Comparison of ENCODE assay signal across 9 cellular contexts in the genomic region with DNA sequence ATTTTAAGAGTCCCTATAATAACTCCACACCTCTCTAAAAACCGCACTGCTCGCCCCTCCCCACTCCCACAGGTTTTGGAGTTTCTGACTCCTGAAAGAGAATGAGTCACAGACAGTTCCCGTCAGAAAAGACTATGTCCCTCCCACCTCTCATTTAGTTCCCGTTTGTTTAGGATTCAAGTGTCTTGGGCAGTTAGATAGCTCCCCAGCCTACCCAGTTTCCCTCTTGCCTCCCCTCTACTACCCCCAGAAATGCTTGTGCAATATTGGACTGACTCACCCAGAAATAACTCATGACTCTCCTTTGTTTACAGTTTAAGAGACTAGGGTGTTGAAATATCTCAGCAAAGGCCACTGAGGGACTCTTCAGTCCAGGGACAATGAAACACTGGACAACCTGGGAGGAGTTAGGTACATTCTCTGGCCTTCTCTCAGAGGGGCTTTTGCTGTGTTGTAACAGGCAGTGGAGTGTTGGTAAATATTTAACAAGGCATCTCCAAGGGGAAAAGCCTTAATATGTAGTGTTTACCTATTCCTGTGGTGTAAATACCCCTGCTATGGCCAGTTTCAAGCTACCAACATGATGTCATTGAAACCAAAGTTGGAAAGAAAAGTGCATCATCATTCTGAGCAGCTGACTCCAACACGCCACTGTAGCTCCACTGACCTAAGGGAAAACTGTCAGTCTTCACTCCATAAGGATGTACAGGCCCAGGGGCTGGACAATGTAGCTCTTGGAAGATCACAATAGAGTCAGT.
DNase-seq lines count a peak whose midpoint lies in the region; ATAC-seq and TF ChIP-seq lines count a peak whose summit lies in the region.
"Had no signal": no experiment of that assay in that cellular context is flagged by ENCODE, and none has a peak within 500 bp of the region (broad histone marks: within the 10 kb centered on the region; RNA-seq: fewer than 3 reads in every experiment).

No MANE protein-coding gene starts in this region.

- TF ChIP-seq CTCF in GM12864 (IDR thresholded peaks at IDR 0.05; ENCODE audit: low read depth, low read length, missing control alignments) (no peak), PC-9 (conservative IDR thresholded peaks at IDR 0.05) (no peak), gastroesophageal sphincter (IDR thresholded peaks at IDR 0.05) (no peak), progenitor cell of endocrine pancreas (IDR thresholded peaks at IDR 0.05; ENCODE audit: unreplicated experiment) (no peak)

- H3K36me3 Mint-ChIP-seq in activated T-helper 2 cell treated with anti-CD3 and anti-CD28 coated beads, Interferon-gamma antibody, Interleukin-2, Interleukin-4, amounts not matched to agents 10 μg/mL and 5 μg/mL and 100 μg/mL, durations not matched to agents 14 hours and 24 hours and 36 hours (ENCODE audit: low read depth), result peaks cover 6% of the 10 kb centered on the region
- H3K36me3 Mint-ChIP-seq in progenitor cell of endocrine pancreas (ENCODE audit: insufficient read depth), result peaks cover 7% of the 10 kb centered on the region

- peak overlapping the region; percentile 98 for H3K27ac ChIP-seq in PC-9
- peak overlapping the region; percentile 85 to 99 (median 95) for H3K27ac ChIP-seq in gastroesophageal sphincter
- H3K27ac ChIP-seq: VCaP had no signal

- no peak overlapping the region for H2AFZ ChIP-seq in PC-9

- H3K36me3 ChIP-seq in PC-9 (ENCODE audit: low read depth), result no peaks in the 10 kb centered on the region
- no peaks in the 10 kb centered on the region for H3K36me3 ChIP-seq in gastroesophageal sphincter

- no peak overlapping the region for H3K4me3 ChIP-seq in GM12864 (ENCODE audit: low read depth, low read length)
- no peak overlapping the region; the same call in 1 of the 2 replicates for H3K4me3 ChIP-seq in PC-9
- H3K4me3 ChIP-seq in gastroesophageal sphincter, result no peak overlapping the region

- intact Hi-C loops in PC-9 (cut with micrococcal nuclease; ENCODE audit: unreplicated experiment), result loop anchor here (1.0 to 5.0 kb wide), 5 partner anchors 100 to 268 kb away; no protein-coding TSS in a partner anchor
- intact Hi-C loops in activated T-helper 2 cell treated with anti-CD3 and anti-CD28 coated beads, Interferon-gamma antibody, Interleukin-2, Interleukin-4, amounts not matched to agents 10 μg/mL and 5 μg/mL and 100 μg/mL, durations not matched to agents 14 hours and 24 hours and 36 hours (cut with micrococcal nuclease), result loop anchor here (1.0 to 5.0 kb wide), 3 partner anchors 103 to 223 kb away; no protein-coding TSS in a partner anchor

- H4K20me1 ChIP-seq in PC-9 (ENCODE audit: insufficient read depth), result no peaks in the 10 kb centered on the region

- no TSS peak for BruUV-seq in PC-9 (replicated peaks; lab: Mats Ljungman, UMichigan)

- WGBS in gastroesophageal sphincter (ENCODE audit: low coverage in 1 of 2), 2 donors, result 24 to 28% methylated on average over 4 to 5 of the region's 5 CpGs

- H3K4me3 Mint-ChIP-seq in activated T-helper 2 cell treated with anti-CD3 and anti-CD28 coated beads, Interferon-gamma antibody, Interleukin-2, Interleukin-4, amounts not matched to agents 10 μg/mL and 5 μg/mL and 100 μg/mL, durations not matched to agents 14 hours and 24 hours and 36 hours (ENCODE audit: low read depth), result no peak overlapping the region
- no peak overlapping the region for H3K4me3 Mint-ChIP-seq in progenitor cell of endocrine pancreas (ENCODE audit: low read depth)

- H3F3A ChIP-seq in PC-9 (ENCODE audit: insufficient read depth, low read depth), result peaks cover 56% of the 10 kb centered on the region

- no peak for TF ChIP-seq POLR2A in gastroesophageal sphincter (IDR thresholded peaks at IDR 0.05)

- no peaks in the 10 kb centered on the region for H3K9me3 Mint-ChIP-seq in activated T-helper 2 cell treated with anti-CD3 and anti-CD28 coated beads, Interferon-gamma antibody, Interleukin-2, Interleukin-4, amounts not matched to agents 10 μg/mL and 5 μg/mL and 100 μg/mL, durations not matched to agents 14 hours and 24 hours and 36 hours
- H3K9me3 Mint-ChIP-seq in progenitor cell of endocrine pancreas (ENCODE audit: low read depth), result peaks cover 6% of the 10 kb centered on the region

- H3K27me3 ChIP-seq in PC-9 (ENCODE audit: insufficient read depth, low read depth) (no peaks in the 10 kb centered on the region), gastroesophageal sphincter (no peaks in the 10 kb centered on the region)

- peak; percentile 48 for DNase-seq in GM12864 (ENCODE audit: low read depth)
- DNase-seq in PC-9, result peak; percentile 92 to 100
- DNase-seq in activated T-helper 2 cell treated with anti-CD3 and anti-CD28 coated beads, Interferon-gamma antibody, Interleukin-2, Interleukin-4, amounts not matched to agents 10 μg/mL and 5 μg/mL and 100 μg/mL, durations not matched to agents 14 hours and 24 hours and 36 hours (ENCODE audit: low spot score), result peak; percentile 40
- no peak for DNase-seq in progenitor cell of endocrine pancreas (ENCODE audit: low spot score, unreplicated experiment)
- DNase-seq in ureter (ENCODE audit: low spot score), result peak; percentile 81
- no peak for DNase-seq in NCI-H2171 treated with DMSO at 0.1 percent for 48 hours (lab: John Stamatoyannopoulos, UW)

- POLR2A ChIA-PET in PC-9 (lab: Charles Lee; ENCODE audit: unreplicated experiment), result interaction anchor here (0.6 to 1.4 kb wide), 5 partner anchors 78 to 260 kb away, joined by 3 to 9 read pairs (median 5); partner anchors contain the start of gene CHD2

- TF ChIP-seq EP300 in gastroesophageal sphincter (IDR thresholded peaks at IDR 0.05), result no peak

- CTCF ChIA-PET in PC-9 (lab: Charles Lee), result no interaction called here

- H3K79me2 ChIP-seq in PC-9 (ENCODE audit: low read depth), result peaks cover 32% of the 10 kb centered on the region

- peak overlapping the region; percentile 86 for H3K27ac Mint-ChIP-seq in activated T-helper 2 cell treated with anti-CD3 and anti-CD28 coated beads, Interferon-gamma antibody, Interleukin-2, Interleukin-4, amounts not matched to agents 10 μg/mL and 5 μg/mL and 100 μg/mL, durations not matched to agents 14 hours and 24 hours and 36 hours
- peak overlapping the region; percentile 76 for H3K27ac Mint-ChIP-seq in progenitor cell of endocrine pancreas

- H3K4me1 ChIP-seq in PC-9 (replicated peaks; ENCODE audit: insufficient read depth) (peaks cover 57% of the 10 kb centered on the region), gastroesophageal sphincter (peaks cover 3 to 64% (median 5%) of the 10 kb centered on the region in 3 donors)

- peak overlapping the region; percentile 49 for H3K4me2 ChIP-seq in PC-9

- no peaks in the 10 kb centered on the region for H3K9me2 ChIP-seq in PC-9 (ENCODE audit: insufficient read depth)

- H3K9me3 ChIP-seq in PC-9 (ENCODE audit: insufficient read depth, low read depth) (peaks cover 4% of the 10 kb centered on the region; the same call in 1 of the 2 replicates), gastroesophageal sphincter (no peaks in the 10 kb centered on the region)

- H3K4me1 Mint-ChIP-seq in activated T-helper 2 cell treated with anti-CD3 and anti-CD28 coated beads, Interferon-gamma antibody, Interleukin-2, Interleukin-4, amounts not matched to agents 10 μg/mL and 5 μg/mL and 100 μg/mL, durations not matched to agents 14 hours and 24 hours and 36 hours (ENCODE audit: low read depth), result peaks cover 32% of the 10 kb centered on the region
- H3K4me1 Mint-ChIP-seq in progenitor cell of endocrine pancreas (ENCODE audit: low read depth), result peaks cover 11% of the 10 kb centered on the region

- ATAC-seq in HG02970 (IDR thresholded peaks at IDR 0.05; ENCODE audit: low FRiP score, unreplicated experiment) (peak; percentile 27), gastroesophageal sphincter (peak; percentile 93)

- H3K27me3 Mint-ChIP-seq in activated T-helper 2 cell treated with anti-CD3 and anti-CD28 coated beads, Interferon-gamma antibody, Interleukin-2, Interleukin-4, amounts not matched to agents 10 μg/mL and 5 μg/mL and 100 μg/mL, durations not matched to agents 14 hours and 24 hours and 36 hours (ENCODE audit: low read depth), result no peaks in the 10 kb centered on the region
- H3K27me3 Mint-ChIP-seq in progenitor cell of endocrine pancreas, result no peaks in the 10 kb centered on the region

Comparison
In these comparisons a context has a peak if more than half of its experiments do, and no peak if none do; other contexts are left out.
1. DNase-seq: peak in GM12864 (single experiment), PC-9 (2 of 2), activated T-helper 2 cell treated with anti-CD3 and anti-CD28 coated beads, Interferon-gamma antibody, Interleukin-2, Interleukin-4, amounts not matched to agents 10 μg/mL and 5 μg/mL and 100 μg/mL, durations not matched to agents 14 hours and 24 hours and 36 hours (single experiment) and ureter (single experiment); none in progenitor cell of endocrine pancreas (single experiment) and NCI-H2171 treated with DMSO at 0.1 percent for 48 hours (single experiment).